Comparison of ENCODE assay signal across 12 cellular contexts in genomic region chr2:127143851-127144782, GRCh38. TPM values are rescaled to one million over a fixed set of nuclear protein-coding genes. Genes with fewer than 3 reads are reported as not detected.
DNase-seq lines count a peak whose midpoint lies in the region; ATAC-seq, FAIRE-seq and TF ChIP-seq lines count a peak whose summit lies in the region.
"Had no signal": no experiment of that assay in that cellular context is flagged by ENCODE, and none has a peak within 500 bp of the region (broad histone marks: within the 10 kb centered on the region; RNA-seq: fewer than 3 reads in every experiment).

No MANE protein-coding gene starts in this region.

- 39 to 51% (median 49%) methylated on average over 11 of the region's 11 CpGs for WGBS in adrenal gland, 4 donors

- peak; percentile 13 to 30 (median 26) for TF ChIP-seq CTCF in adrenal gland (IDR thresholded peaks at IDR 0.05)

- intact Hi-C loops in adrenal gland (cut with DNase I) = loop anchor here in 1 of 2 donors (10.0 kb wide), 1 partner anchor 69 kb away; no protein-coding TSS in a partner anchor
- intact Hi-C loops in head of caudate nucleus (cut with DNase I) = loop anchor here (5.0 kb wide), 1 partner anchor 37 kb away; the partner anchor contains the start of gene BIN1
- intact Hi-C loops in posterior vena cava (cut with DNase I) = no loop called here

- H3K36me3 ChIP-seq in adrenal gland (replicated peaks in 1 of 2) = no peaks in the 10 kb centered on the region

- no peak overlapping the region for H3K4me3 ChIP-seq in adrenal gland

- no peak for TF ChIP-seq POLR2A in adrenal gland (IDR thresholded peaks at IDR 0.05)

- DNase-seq in Daoy (ENCODE audit: low read depth) (peak; percentile 56), adrenal gland (peak in 6 of 7 donors; percentile 43 to 67 (median 58)), head of caudate nucleus (peak in 41 of 42 donors; percentile 50 to 91 (median 80)), posterior vena cava (ENCODE audit: low spot score) (peak; percentile 54), T-helper 9 cell (no peak), urothelium cell line (ENCODE audit: low spot score) (no peak)
- no peak for DNase-seq in activated CD4-positive, alpha-beta T cell treated with anti-CD3 and anti-CD28 coated beads, Interleukin-2, amount 50 U/mL, for 48 hours
- DNase-seq: Kasumi-1, T-cell had no signal

- no peaks in the 10 kb centered on the region for H3K27me3 ChIP-seq in adrenal gland

- H3K27ac ChIP-seq in adrenal gland = peak overlapping the region in 4 of 5 donors; percentile 36 to 66 (median 60)

- H3K9me3 ChIP-seq in adrenal gland (replicated peaks in 1 of 3) = no peaks in the 10 kb centered on the region

- ATAC-seq in HG02840 (IDR thresholded peaks at IDR 0.05; ENCODE audit: low FRiP score, unreplicated experiment) = no peak
- ATAC-seq: T-cell had no signal

- H3K4me1 ChIP-seq in adrenal gland (replicated peaks in 1 of 2) = peaks cover 19 to 32% of the 10 kb centered on the region in 2 donors

- no peak for FAIRE-seq in urothelium cell line (lab: Jason Lieb, UNC)
- FAIRE-seq: colon, G401.6 had no signal

RNA-seq across cellular contexts. Expression of gene BIN1, which starts 37.2 kb away (rescaled TPM):
- total RNA-seq in Daoy (2014; rRNA removed; shearing (Covaris generic)) = 68.1 and 74.2 TPM in 2 replicates
- 100 to 1,000 TPM in 7 of 8 donors, 10 to 100 TPM in 1; 84.0 to 207 (median 134) TPM for total RNA-seq in adrenal gland
- 100 to 1,000 TPM in 1 of 3 donors, 10 to 100 TPM in 2; 80.3 to 113 (median 97.5) TPM for polyA plus RNA-seq in adrenal gland
- 10 to 100 TPM; 49.2 to 84.8 TPM for total RNA-seq in posterior vena cava

Comparison
In these comparisons a context has a peak if more than half of its experiments do, and no peak if none do; other contexts are left out.
1. DNase-seq: peak in Daoy (single experiment), adrenal gland (6 of 7), head of caudate nucleus (41 of 42) and posterior vena cava (single experiment); none in activated CD4-positive, alpha-beta T cell treated with anti-CD3 and anti-CD28 coated beads, Interleukin-2, amount 50 U/mL, for 48 hours (0 of 2), T-helper 9 cell (single experiment) and urothelium cell line (single experiment).